In genomic region chr2:169866213-169866612, GRCh38 we compare ENCODE assay signal across 4 cellular contexts. TPM values are rescaled to one million over a fixed set of nuclear protein-coding genes. Genes with fewer than 3 reads are reported as not detected.
DNase-seq lines count a peak whose midpoint lies in the region; ATAC-seq, FAIRE-seq and TF ChIP-seq lines count a peak whose summit lies in the region.
"Not testable (repeated sequence)": the region's sequence is repeated elsewhere in the genome, so short reads cannot be mapped to it uniquely, and the experiment has no call there.

No MANE protein-coding gene starts in this region.

- not testable (repeated sequence) for TF ChIP-seq POLR2A in K562 (conservative IDR thresholded peaks at IDR 0.05)

- H3K27ac Mint-ChIP-seq in astrocyte (ENCODE audit: unreplicated experiment): peak overlapping the region; percentile 34

- 82 to 83% methylated on average over 5 of the region's 5 CpGs for WGBS in GM23248 (ENCODE audit: low coverage in 1 of 2, low lambda C conversion rate in 2 of 2, missing lambda C conversion rate in 2 of 2), 2 experiments
- 89% methylated on average over 5 of the region's 5 CpGs for WGBS in K562 (ENCODE audit: insufficient coverage, low coverage, missing lambda C conversion rate)

- not testable (repeated sequence) for H3K9me3 ChIP-seq in GM23248 (ENCODE audit: low read depth); HEK293 (ENCODE audit: control insufficient read depth, insufficient read depth, low read depth, low read length); astrocyte (ENCODE audit: insufficient read depth, low read depth, low read length); K562 (replicated peaks; ENCODE audit: control insufficient read depth, insufficient read depth, low read depth, low read length)

- intact Hi-C loops in K562 (cut with micrococcal nuclease): not testable (repeated sequence)

- not testable (repeated sequence) for H3K27me3 ChIP-seq in GM23248 (replicated peaks; ENCODE audit: insufficient read depth); astrocyte (ENCODE audit: insufficient read depth, low read length); K562 (ENCODE audit: control insufficient read depth in 2 of 2, insufficient read depth in 2 of 2, low read length in 2 of 2)

- H3K9ac ChIP-seq in GM23248; astrocyte (ENCODE audit: low read length); K562 (ENCODE audit: insufficient read depth in 1 of 2, low read depth in 2 of 2, low read length in 2 of 2): not testable (repeated sequence)

- POLR2A ChIA-PET in HEK293 (lab: Yijun Ruan, JAX) (interaction anchor here (0.7 kb wide), 1 partner anchor 327 kb away, joined by 3 read pairs; no protein-coding TSS in a partner anchor), K562 (lab: Yijun Ruan, JAX) (interaction anchor here (1.1 to 1.2 kb wide), 2 partner anchors 13 to 37 kb away, joined by 3 read pairs; no protein-coding TSS in a partner anchor)

- H3K27ac ChIP-seq in GM23248; HEK293 (ENCODE audit: extremely low read depth, low read depth, low read length); astrocyte (ENCODE audit: low read depth, low read length); K562 (ENCODE audit: extremely low read depth, low read depth, low read length): not testable (repeated sequence)

- ATAC-seq in K562: not testable (repeated sequence)

- BruUV-seq in K562 (replicated peaks; lab: Mats Ljungman, UMichigan): not testable (repeated sequence)

- H3F3A ChIP-seq in GM23248 (ENCODE audit: insufficient read depth): not testable (repeated sequence)

- not testable (repeated sequence) for H3K4me3 ChIP-seq in GM23248; HEK293 (ENCODE audit: low read depth, low read length); astrocyte (ENCODE audit: insufficient read depth, low read depth, low read length); K562

- not testable (repeated sequence) for H3K27me3 Mint-ChIP-seq in astrocyte (ENCODE audit: low read depth, unreplicated experiment)

- H3K9me1 ChIP-seq in K562 (ENCODE audit: control insufficient read depth, insufficient read depth, low read length): not testable (repeated sequence)

- H3K9me3 Mint-ChIP-seq in astrocyte (ENCODE audit: unreplicated experiment): not testable (repeated sequence)

- peak; percentile 29 for DNase-seq in GM23248
- DNase-seq in astrocyte (ENCODE audit: low read depth); K562 (ENCODE audit: extremely low read depth in 1 of 4, low spot score in 3 of 4): not testable (repeated sequence)

- H3K4me1 Mint-ChIP-seq in astrocyte (ENCODE audit: low read depth, unreplicated experiment): not testable (repeated sequence)

- TF ChIP-seq CTCF in HEK293 (tag by site-specific recombination; IDR thresholded peaks at IDR 0.05); astrocyte (IDR thresholded peaks at IDR 0.05; ENCODE audit: insufficient read depth, low read depth, low read length); K562 (IDR thresholded peaks at IDR 0.05 in 2 of 3, conservative IDR thresholded peaks at IDR 0.05 in 1 of 3; ENCODE audit: insufficient read depth in 2 of 3, low read depth in 1 of 3, low read length in 3 of 3): not testable (repeated sequence)

- in situ Hi-C loops in GM23248 (cut with MboI); K562 (cut with MboI): not testable (repeated sequence)

- not testable (repeated sequence) for H3K9me2 ChIP-seq in GM23248 (ENCODE audit: insufficient read depth)

- not testable (repeated sequence) for H4K20me1 ChIP-seq in GM23248 (ENCODE audit: insufficient read depth); K562 (replicated peaks; ENCODE audit: control insufficient read depth, insufficient read depth, low read length)
- H4K20me1 ChIP-seq in astrocyte (ENCODE audit: insufficient read depth, low read length): peaks cover 28% of the 10 kb centered on the region

- H3K4me1 ChIP-seq in GM23248 (ENCODE audit: insufficient read depth); HEK293 (ENCODE audit: control insufficient read depth, insufficient read depth, low read length); astrocyte (ENCODE audit: insufficient read depth, low read length); K562 (replicated peaks in 1 of 2; ENCODE audit: control insufficient read depth in 2 of 2, insufficient read depth in 2 of 2, low read length in 2 of 2): not testable (repeated sequence)

- TF ChIP-seq RAD21 in K562 (CRISPR knock-in tag; conservative IDR thresholded peaks at IDR 0.05 in 1 of 2, IDR thresholded peaks at IDR 0.05 in 1 of 2): not testable (repeated sequence)

- CTCF ChIA-PET in HEK293 (lab: Yijun Ruan, JAX) (interaction anchor here (0.7 to 1.8 kb wide), 2 partner anchors 29 to 42 kb away, joined by 3 to 8 read pairs; partner anchors contain the start of gene METTL5), K562 (lab: Yijun Ruan, JAX; ENCODE audit: low intra/inter-chr PET ratio) (interaction anchor here (0.7 kb wide), 1 partner anchor 61 kb away, joined by 4 read pairs; no protein-coding TSS in a partner anchor)

- H2AFZ ChIP-seq in GM23248; astrocyte (ENCODE audit: low read depth, low read length); K562 (ENCODE audit: low read depth, low read length): not testable (repeated sequence)

- not testable (repeated sequence) for H3K36me3 ChIP-seq in GM23248 (ENCODE audit: low read depth); HEK293 (ENCODE audit: control insufficient read depth in 2 of 2, insufficient read depth in 1 of 2, low read length in 2 of 2); astrocyte (ENCODE audit: insufficient read depth, low read length); K562 (ENCODE audit: control insufficient read depth, insufficient read depth, low read length)

- H3K4me2 ChIP-seq in GM23248 (ENCODE audit: unreplicated experiment); astrocyte (ENCODE audit: low read length); K562 (ENCODE audit: insufficient read depth, low read length): not testable (repeated sequence)

- H3K79me2 ChIP-seq in GM23248 (ENCODE audit: insufficient read depth): peaks cover 100% of the 10 kb centered on the region
- H3K79me2 ChIP-seq in astrocyte (ENCODE audit: insufficient read depth, low read length): peaks cover 77% of the 10 kb centered on the region
- peaks cover 91% of the 10 kb centered on the region for H3K79me2 ChIP-seq in K562 (ENCODE audit: control insufficient read depth, insufficient read depth, low read length)

- TF ChIP-seq EP300 in K562 (IDR thresholded peaks at IDR 0.05; ENCODE audit: low read length): not testable (repeated sequence)

- H3K4me3 Mint-ChIP-seq in astrocyte (ENCODE audit: unreplicated experiment): not testable (repeated sequence)

- H3K36me3 Mint-ChIP-seq in astrocyte (ENCODE audit: low read depth, unreplicated experiment): not testable (repeated sequence)

- not testable (repeated sequence) for FAIRE-seq in astrocyte (lab: Jason Lieb, UNC); K562 (lab: Jason Lieb, UNC)

RNA-seq across cellular contexts. Expression of gene UBR3, which starts 39.0 kb away (rescaled TPM):
- 21.2 and 22.4 TPM in 2 replicates for total RNA-seq in GM23248 (2014; rRNA removed; shearing (Covaris generic))
- 8.9 and 9.2 TPM in 2 replicates for polyA plus RNA-seq in GM23248 (2016; fragmentation: Nextera tagmentation; extraction: Ambion mirVana)
- total RNA-seq in astrocyte: 18.7 and 23.9 TPM in 2 replicates
- 63.7 and 297 TPM in 2 replicates for total RNA-seq in K562 (2011; cell fraction: chromatin; rRNA removed; ENCODE audit: low replicate concordance)
- total RNA-seq in K562 (2011; cell fraction: nucleolus; rRNA removed): 21.8 and 37.4 TPM in 2 replicates
- 66.1 and 81.6 TPM in 2 replicates for total RNA-seq in K562 (2011; cell fraction: nucleoplasm; rRNA removed)
- 28.5 and 29.2 TPM in 2 replicates for total RNA-seq in K562 (2014; rRNA removed)
- 62.5 and 69.5 TPM in 2 replicates for total RNA-seq in K562 (2014; rRNA removed; fragmentation: Illumina TruSeq; extraction: Trizol)
- 58.9 and 63.5 TPM in 2 replicates for total RNA-seq in K562 (2015; rRNA removed; fragmentation: Illumina TruSeq; extraction: Trizol)
- 40.3 and 41.0 TPM in 2 replicates for total RNA-seq in K562 (2021)
- 26.8 and 40.4 TPM in 2 replicates for polyA plus RNA-seq in K562 (2011; rRNA removed)
- 8.0 and 12.8 TPM in 2 replicates for polyA plus RNA-seq in K562 (2011; cell fraction: cytosol; rRNA removed)
- 23.0 and 27.8 TPM in 2 replicates for polyA plus RNA-seq in K562 (2011; cell fraction: nucleus; rRNA removed)
- 20.9 and 24.3 TPM in 2 replicates for polyA plus RNA-seq in K562 (2012)
- 34.4 and 43.1 TPM in 2 replicates for polyA plus RNA-seq in K562 (2014; fragmentation: Illumina TruSeq; extraction: Trizol)
- 10 to 100 TPM; 14.4 to 14.5 TPM for polyA plus RNA-seq in K562 (2014; fragmentation: Nextera tagmentation; extraction: Ambion mirVana)
- 20.6 and 20.7 TPM in 2 replicates for polyA plus RNA-seq in K562 (2014; rRNA removed)
- 124 and 136 TPM in 2 replicates for polyA minus RNA-seq in K562 (2011; rRNA and poly(A)+ RNA removed)
- 31.0 and 48.4 TPM in 2 replicates for polyA minus RNA-seq in K562 (2011; cell fraction: cytosol; rRNA and poly(A)+ RNA removed)
- polyA minus RNA-seq in K562 (2011; cell fraction: nucleus; rRNA and poly(A)+ RNA removed): 71.8 and 96.9 TPM in 2 replicates

RNA-seq across cellular contexts. Expression of gene METTL5, which starts 41.5 kb away (rescaled TPM):
- 23.6 and 29.2 TPM in 2 replicates for total RNA-seq in GM23248 (2014; rRNA removed; shearing (Covaris generic))
- polyA plus RNA-seq in GM23248 (2016; fragmentation: Nextera tagmentation; extraction: Ambion mirVana) (78.6 and 83.2 TPM in 2 replicates), K562 (2011; rRNA removed) (141 and 191 TPM in 2 replicates), K562 (2014; fragmentation: Illumina TruSeq; extraction: Trizol) (202 and 235 TPM in 2 replicates), K562 (2014; fragmentation: Nextera tagmentation; extraction: Ambion mirVana) (100 to 1,000 TPM; 366 to 471 TPM), K562 (2014; rRNA removed) (211 and 229 TPM in 2 replicates)
- total RNA-seq in astrocyte (52.3 and 55.7 TPM in 2 replicates), K562 (2014; rRNA removed) (135 and 149 TPM in 2 replicates), K562 (2014; rRNA removed; fragmentation: Illumina TruSeq; extraction: Trizol) (224 and 259 TPM in 2 replicates), K562 (2015; rRNA removed; fragmentation: Illumina TruSeq; extraction: Trizol) (163 and 182 TPM in 2 replicates), K562 (2021) (177 and 193 TPM in 2 replicates)
- total RNA-seq in K562 (2011; cell fraction: chromatin; rRNA removed; ENCODE audit: low replicate concordance): 30.6 and 53.9 TPM in 2 replicates
- total RNA-seq in K562 (2011; cell fraction: nucleolus; rRNA removed): 27.5 and 28.0 TPM in 2 replicates
- total RNA-seq in K562 (2011; cell fraction: nucleoplasm; rRNA removed): 39.8 and 55.0 TPM in 2 replicates
- 44.8 and 82.3 TPM in 2 replicates for polyA plus RNA-seq in K562 (2011; cell fraction: cytosol; rRNA removed)
- polyA plus RNA-seq in K562 (2011; cell fraction: nucleus; rRNA removed): 36.1 and 39.1 TPM in 2 replicates
- 147 and 206 TPM in 2 replicates for polyA plus RNA-seq in K562 (2012)
- polyA minus RNA-seq in K562 (2011; rRNA and poly(A)+ RNA removed): 99.5 and 107 TPM in 2 replicates
- polyA minus RNA-seq in K562 (2011; cell fraction: cytosol; rRNA and poly(A)+ RNA removed): 33.9 and 37.9 TPM in 2 replicates
- 23.4 and 34.3 TPM in 2 replicates for polyA minus RNA-seq in K562 (2011; cell fraction: nucleus; rRNA and poly(A)+ RNA removed)
